1 cellular context compared by ENCODE assay signal in genomic region chrX:69149466-69150293, GRCh38.
TF ChIP-seq lines count a peak whose summit lies in the region.

No MANE protein-coding gene starts in this region.

TF ChIP-seq in HCT116, 20 proteins besides CTCF, POLR2A, EP300 and RAD21 (continued from another document):
- TF ChIP-seq POLR2AphosphoS5 (IDR thresholded peaks at IDR 0.05; ENCODE audit: low read depth, low read length) (no peak), SRF (IDR thresholded peaks at IDR 0.05; ENCODE audit: low read depth) (no peak), FOSL1 (IDR thresholded peaks at IDR 0.05; ENCODE audit: low read depth) (no peak), REST (IDR thresholded peaks at IDR 0.05; ENCODE audit: low read depth) (no peak), ZFX (IDR thresholded peaks at IDR 0.05) (no peak), MAX (IDR thresholded peaks at IDR 0.05) (no peak)
